9 cellular contexts compared by ENCODE assay signal in the genomic region with DNA sequence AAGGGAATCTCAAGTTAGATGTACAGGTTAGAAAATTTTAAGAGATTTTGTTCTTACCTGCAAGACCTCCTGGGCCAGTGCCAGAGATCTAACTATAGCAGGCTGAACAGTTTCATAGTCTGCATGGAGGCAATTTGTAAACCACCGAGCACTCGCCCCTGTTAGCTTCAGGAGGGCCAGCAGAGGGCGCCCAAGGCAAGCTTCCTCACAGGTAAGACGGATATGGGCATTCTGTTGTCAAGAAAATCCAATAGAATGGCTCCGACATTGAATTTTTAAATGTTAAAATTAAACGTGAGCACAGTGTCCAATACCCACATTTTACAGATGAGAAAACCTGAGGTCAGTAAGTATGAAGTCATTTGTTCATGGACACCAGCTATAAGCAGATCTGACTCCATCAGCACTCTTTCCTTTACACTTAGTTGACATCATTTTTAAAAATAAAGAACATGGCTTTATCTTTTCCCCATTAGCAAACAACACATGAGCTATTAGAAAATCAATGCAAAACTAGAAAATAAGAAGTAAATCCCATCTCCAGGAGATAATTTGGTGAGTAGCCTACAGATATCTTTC. TPM values are rescaled to one million over a fixed set of nuclear protein-coding genes. Genes with fewer than 3 reads are reported as not detected.
DNase-seq lines count a peak whose midpoint lies in the region; ATAC-seq and TF ChIP-seq lines count a peak whose summit lies in the region.
"Had no signal": no experiment of that assay in that cellular context is flagged by ENCODE, and none has a peak within 500 bp of the region (broad histone marks: within the 10 kb centered on the region; RNA-seq: fewer than 3 reads in every experiment).

No MANE protein-coding gene starts in this region.

- H3K4me3 ChIP-seq in fibroblast of the aortic adventitia (ENCODE audit: low read depth, low read length) (no peak overlapping the region), neuronal stem cell (ENCODE audit: low read length in 2 of 2) (no peak overlapping the region)

- no peak overlapping the region for H2AFZ ChIP-seq in neuronal stem cell (ENCODE audit: low read length)

- H2BK120ac ChIP-seq in neuronal stem cell (ENCODE audit: low read depth, low read length), result no peak overlapping the region

- no peak overlapping the region for H2BK12ac ChIP-seq in neuronal stem cell (ENCODE audit: low read length)

- H4K91ac ChIP-seq in neuronal stem cell (ENCODE audit: low read depth, low read length, poor library complexity), result no peak overlapping the region

- no peak overlapping the region for H3K4ac ChIP-seq in neuronal stem cell (ENCODE audit: low read length)

- DNase-seq in Caki2 (ENCODE audit: low read depth), result peak; percentile 45
- peak; percentile 67 for DNase-seq in M059J (ENCODE audit: low read depth)
- DNase-seq in RPMI8226, result peak; percentile 79
- DNase-seq in activated T-helper 1 cell treated with Interleukin-2 at 50 U/mL for 16 hours (ENCODE audit: low read depth), result peak; percentile 38
- peak; percentile 74 for DNase-seq in fibroblast of the aortic adventitia (ENCODE audit: low read depth)
- DNase-seq in neuronal stem cell (ENCODE audit: low spot score), result peak; percentile 70
- peak; percentile 38 for DNase-seq in stromal cell of bone marrow (ENCODE audit: low read depth)

- H2AK5ac ChIP-seq in neuronal stem cell (ENCODE audit: low read depth, low read length), result no peak overlapping the region

- peaks cover 0 to 4% (median 0%) of the 10 kb centered on the region in 3 experiments for H3K27me3 ChIP-seq in neuronal stem cell (ENCODE audit: control insufficient read depth in 3 of 3, insufficient read depth in 3 of 3, low read depth in 1 of 3, low read length in 3 of 3)

- H3K9ac ChIP-seq in neuronal stem cell (ENCODE audit: low read depth, low read length, poor library complexity), result no peak overlapping the region

- no peak overlapping the region for H3K18ac ChIP-seq in neuronal stem cell (ENCODE audit: low read length)

- in situ Hi-C loops in Caki2 (cut with HindIII; ENCODE audit: low pct_unique_long_range_greater_than_20kb, low sequenced_read_pairs), result no loop called here

- no peak overlapping the region for H3K23ac ChIP-seq in neuronal stem cell (ENCODE audit: low read depth, low read length, poor library complexity)

- H3K36me3 ChIP-seq in neuronal stem cell (replicated peaks in 1 of 2; ENCODE audit: control insufficient read depth in 2 of 2, insufficient read depth in 2 of 2, low read length in 2 of 2), result no peaks in the 10 kb centered on the region

- H4K8ac ChIP-seq in neuronal stem cell (ENCODE audit: low read depth, low read length), result no peak overlapping the region

- no CpG with 5 or more reads among the region's 6 CpGs for WGBS in neuronal stem cell (ENCODE audit: extremely low coverage in 2 of 2, insufficient read length in 2 of 2, insufficient replicate concordance in 1 of 2), 2 donors

- no peaks in the 10 kb centered on the region for H3K4me1 ChIP-seq in neuronal stem cell (ENCODE audit: control insufficient read depth in 2 of 2, insufficient read depth in 1 of 2, low read depth in 1 of 2, low read length in 2 of 2)

- H3K4me2 ChIP-seq in neuronal stem cell (ENCODE audit: insufficient read depth, low read length, poor library complexity, severe bottlenecking), result no peak overlapping the region

- H3K27ac ChIP-seq in neuronal stem cell (replicated peaks; ENCODE audit: low read length), result no peak overlapping the region

- TF ChIP-seq CTCF in fibroblast of the aortic adventitia (IDR thresholded peaks at IDR 0.05; ENCODE audit: insufficient read depth, low read length), result peak; percentile 97

- no peak overlapping the region for H2BK15ac ChIP-seq in neuronal stem cell (ENCODE audit: low read length)

- no peak overlapping the region for H2BK5ac ChIP-seq in neuronal stem cell (ENCODE audit: low read length)

- H3K14ac ChIP-seq in neuronal stem cell (ENCODE audit: low read length), result no peak overlapping the region

- ATAC-seq in GM21529 (IDR thresholded peaks at IDR 0.05; ENCODE audit: unreplicated experiment), result peak; percentile 76

- no peaks in the 10 kb centered on the region for H3K79me1 ChIP-seq in neuronal stem cell (ENCODE audit: low read depth, low read length)

- no peaks in the 10 kb centered on the region for H3K9me3 ChIP-seq in neuronal stem cell (replicated peaks in 1 of 2; ENCODE audit: control insufficient read depth in 2 of 2, insufficient read depth in 1 of 2, low read depth in 1 of 2, low read length in 2 of 2)

RNA-seq across cellular contexts. Expression of a gene that starts 2.2 kb away (rescaled TPM):
- total RNA-seq in Caki2 (2014; rRNA removed; shearing (Covaris generic); ENCODE audit: low replicate concordance), result not detected in 2 replicates
- total RNA-seq in M059J (2014; rRNA removed; shearing (Covaris generic)), result 0.17 TPM in 1 of 2 replicates, not detected in the other
- not detected in 2 replicates for total RNA-seq in fibroblast of the aortic adventitia (ENCODE audit: low replicate concordance)
- 0.06 TPM for polyA plus RNA-seq in neuronal stem cell (2013, experiment 1 of 2)
- 0.03 TPM for polyA plus RNA-seq in neuronal stem cell (2013, experiment 2 of 2)

RNA-seq across cellular contexts. Expression of a gene that starts 40.4 kb away (rescaled TPM):
- not detected in 2 replicates for total RNA-seq in Caki2 (2014; rRNA removed; shearing (Covaris generic); ENCODE audit: low replicate concordance)
- total RNA-seq in M059J (2014; rRNA removed; shearing (Covaris generic)), result not detected in 2 replicates
- total RNA-seq in fibroblast of the aortic adventitia (ENCODE audit: low replicate concordance), result not detected in 2 replicates
- 0.06 TPM for polyA plus RNA-seq in neuronal stem cell (2013, experiment 1 of 2)
- 0.14 TPM for polyA plus RNA-seq in neuronal stem cell (2013, experiment 2 of 2)
- total RNA-seq: T-helper 1 cell treated with Interleukin-12 subunit alpha and Interleukin-12 subunit beta and Interleukin-4 antibody, amounts not matched to agents 30 ng/mL and 1 ng/mL, for 36 hours had no signal
